ENCODE assay signal across 17 cellular contexts in genomic region chr22:19997561-19998231, GRCh38. TPM values are rescaled to one million over a fixed set of nuclear protein-coding genes. Genes with fewer than 3 reads are reported as not detected.
DNase-seq lines count a peak whose midpoint lies in the region; ATAC-seq, FAIRE-seq and TF ChIP-seq lines count a peak whose summit lies in the region.
"Had no signal": no experiment of that assay in that cellular context is flagged by ENCODE, and none has a peak within 500 bp of the region (broad histone marks: within the 10 kb centered on the region; RNA-seq: fewer than 3 reads in every experiment).

No MANE protein-coding gene starts in this region.

- H4K20me1 ChIP-seq in H1 (replicated peaks in 1 of 2; ENCODE audit: control insufficient read depth in 1 of 2, insufficient read depth in 2 of 2, low read length in 2 of 2) = peaks cover 2% of the 10 kb centered on the region in 2 experiments

- TF ChIP-seq CTCF in H1 (IDR thresholded peaks at IDR 0.05; ENCODE audit: control extremely low read depth in 1 of 3, insufficient read depth in 1 of 3, low read depth in 1 of 3, low read length in 3 of 3) (no peak), neural crest cell (conservative IDR thresholded peaks at IDR 0.05) (no peak), tibial nerve (IDR thresholded peaks at IDR 0.05) (no peak)

- no peak for TF ChIP-seq POLR2A in H1 (IDR thresholded peaks at IDR 0.05; ENCODE audit: control extremely low read depth in 1 of 2, low read depth in 2 of 2, low read length in 2 of 2)
- TF ChIP-seq POLR2A in tibial nerve (IDR thresholded peaks at IDR 0.05) = no peak

- peak overlapping the region; percentile 35 for H3K27ac Mint-ChIP-seq in neural crest cell (ENCODE audit: unreplicated experiment)
- H3K27ac Mint-ChIP-seq: IgD-negative memory B cell had no signal

- peaks cover 3% of the 10 kb centered on the region for H3K79me1 ChIP-seq in H1 (ENCODE audit: low read depth, low read length)

- H3K4me1 Mint-ChIP-seq in neural crest cell = peaks cover 65% of the 10 kb centered on the region

- H4K5ac ChIP-seq in H1 (ENCODE audit: insufficient read length, low read depth, low read length) = no peak overlapping the region

- WGBS in H1 (ENCODE audit: extremely low coverage in 1 of 2, insufficient coverage in 1 of 2, insufficient read length in 1 of 2, insufficient replicate concordance in 2 of 2, low coverage in 1 of 2, low lambda C conversion rate in 2 of 2, missing lambda C conversion rate in 1 of 2), 2 experiments = 87% methylated on average over 16 of the region's 19 CpGs; no CpG with 5 or more reads in 1 of the 2 experiments
- 64 to 70% methylated on average over 16 to 18 of the region's 19 CpGs for WGBS in tibial nerve, 2 donors

- no peak overlapping the region for H3K23ac ChIP-seq in H1 (ENCODE audit: insufficient read length)

- H3K9me3 ChIP-seq in H1 (ENCODE audit: insufficient read depth in 2 of 2, low read depth in 1 of 2, low read length in 1 of 2) = no peaks in the 10 kb centered on the region
- H3K9me3 ChIP-seq in tibial nerve = no peaks in the 10 kb centered on the region
- H3K9me3 ChIP-seq: SJSA1 had no signal

- H3K4me3 ChIP-seq in H1 (ENCODE audit: extremely low read depth in 1 of 4, insufficient read depth in 2 of 4, low read depth in 3 of 4, low read length in 4 of 4) (no peak overlapping the region), tibial nerve (no peak overlapping the region)
- H3K4me3 ChIP-seq: SJSA1 had no signal

- peaks cover 6% of the 10 kb centered on the region; the same call in 1 of the 2 replicates for H3K23me2 ChIP-seq in H1 (ENCODE audit: low read depth, low read length)

- H2BK5ac ChIP-seq in H1 (ENCODE audit: low read depth, low read length) = 0 out of 2 replicates have a peak overlapping the region, but pooled peaks have one; percentile 35

- POLR2A ChIA-PET in H1 (lab: Charles Lee; ENCODE audit: partially characterized antibody) = interaction anchor here (1.1 kb wide), 2 partner anchors 13 to 24 kb away, joined by 3 to 4 read pairs; no protein-coding TSS in a partner anchor

- peak overlapping the region; percentile 72 for H4K91ac ChIP-seq in H1 (replicated peaks; ENCODE audit: insufficient read length, low read length)

- H3K4me1 ChIP-seq in H1 (replicated peaks in 1 of 4; ENCODE audit: control insufficient read depth in 3 of 4, insufficient read depth in 4 of 4, low read length in 3 of 4) (peaks cover 4 to 31% (median 18%) of the 10 kb centered on the region in 4 experiments), tibial nerve (peaks cover 0 to 94% (median 51%) of the 10 kb centered on the region in 4 donors)
- H3K4me1 ChIP-seq: SJSA1 had no signal

- FAIRE-seq in H1 (lab: Jason Lieb, UNC) = no peak

- peaks cover under 1% of the 10 kb centered on the region for H3K36me3 Mint-ChIP-seq in neural crest cell (ENCODE audit: low read depth)
- H3K36me3 Mint-ChIP-seq: IgD-negative memory B cell had no signal

- no peak overlapping the region for H3K14ac ChIP-seq in H1 (ENCODE audit: insufficient read length)

- TF ChIP-seq RAD21 in H1 (IDR thresholded peaks at IDR 0.05 in 1 of 2, conservative IDR thresholded peaks at IDR 0.05 in 1 of 2; ENCODE audit: low read depth in 2 of 2, low read length in 2 of 2) = no peak

- no peak overlapping the region for H2BK20ac ChIP-seq in H1 (ENCODE audit: low read length)

- no peak overlapping the region for H3K56ac ChIP-seq in H1 (replicated peaks; ENCODE audit: insufficient read length, low read depth, low read length)

- no peaks in the 10 kb centered on the region for H3K79me2 ChIP-seq in H1 (ENCODE audit: control insufficient read depth in 1 of 2, insufficient read depth in 2 of 2, low read length in 2 of 2)

- H3K4me2 ChIP-seq in H1 (ENCODE audit: insufficient read depth in 1 of 2, low read depth in 2 of 2, low read length in 2 of 2) = no peak overlapping the region

- H3K18ac ChIP-seq in H1 (ENCODE audit: extremely low read depth, low read length) = no peak overlapping the region

- peak; percentile 40 for DNase-seq in Right ventricle myocardium inferior (ENCODE audit: missing footprints)
- DNase-seq in left cardiac atrium = no peak
- DNase-seq in H1 (ENCODE audit: low read depth in 1 of 2, low spot score in 2 of 2) = no peak
- DNase-seq in neural crest cell (ENCODE audit: low read depth, low spot score) = no peak
- no peak for DNase-seq in tibial nerve (ENCODE audit: low spot score in 2 of 2)
- no peak for DNase-seq in DMS79 treated with DMSO at 0.1 percent for 48 hours (lab: John Stamatoyannopoulos, UW)
- no peak for DNase-seq in NCI-H446 treated with DMSO at 0.1 percent for 48 hours (lab: John Stamatoyannopoulos, UW)
- DNase-seq: C1 segment of cervical spinal cord, H9, MV-4-11, NCI-H1436 treated with DMSO at 0.1 percent for 48 hours, NCI-H524 treated with DMSO at 0.1 percent for 48 hours, RPMI8226 had no signal

- H3K27me3 Mint-ChIP-seq in neural crest cell (ENCODE audit: low read depth) = no peaks in the 10 kb centered on the region
- H3K27me3 Mint-ChIP-seq: IgD-negative memory B cell had no signal

- H2AFZ ChIP-seq in H1 (ENCODE audit: low read length) = no peak overlapping the region

- H3K36me3 ChIP-seq in H1 (ENCODE audit: control insufficient read depth in 2 of 4, insufficient read depth in 4 of 4, low read length in 3 of 4) = no peaks in the 10 kb centered on the region
- H3K36me3 ChIP-seq in tibial nerve = no peaks in the 10 kb centered on the region
- H3K36me3 ChIP-seq: SJSA1 had no signal

- CTCF ChIA-PET in H1 (lab: Charles Lee; ENCODE audit: partially characterized antibody) = interaction anchor here (0.7 to 4.3 kb wide), 5 partner anchors 11 to 53 kb away, joined by 3 to 25 read pairs (median 4); no protein-coding TSS in a partner anchor

- ATAC-seq in Right ventricle myocardium inferior (no peak), left cardiac atrium (no peak), GM19467 (IDR thresholded peaks at IDR 0.05; ENCODE audit: unreplicated experiment) (no peak)

- intact Hi-C loops in Right ventricle myocardium inferior (cut with DNase I) (no loop called here), left cardiac atrium (cut with DNase I) (no loop called here)

- H3K9me3 Mint-ChIP-seq in neural crest cell = peaks cover 3% of the 10 kb centered on the region
- H3K9me3 Mint-ChIP-seq: H9 had no signal

- H2AK5ac ChIP-seq in H1 (ENCODE audit: low read depth, low read length) = no peak overlapping the region

- TF ChIP-seq EP300 in H1 (IDR thresholded peaks at IDR 0.05; ENCODE audit: borderline replicate concordance in 1 of 2, low read depth in 2 of 2, low read length in 2 of 2) (no peak), tibial nerve (IDR thresholded peaks at IDR 0.05) (no peak)

- no peak overlapping the region for H3K27ac ChIP-seq in H1 (ENCODE audit: low read depth, low read length)
- H3K27ac ChIP-seq in tibial nerve = peak overlapping the region; percentile 70 to 93 (median 80)
- H3K27ac ChIP-seq: 22Rv1, SJSA1 had no signal

- H3K27me3 ChIP-seq in H1 (replicated peaks in 1 of 4; ENCODE audit: control insufficient read depth in 3 of 4, extremely low read depth in 1 of 4, insufficient read depth in 3 of 4, low read length in 3 of 4) (no peaks in the 10 kb centered on the region), tibial nerve (no peaks in the 10 kb centered on the region)
- H3K27me3 ChIP-seq: SJSA1 had no signal

- peak overlapping the region; percentile 45; the same call in 1 of the 2 replicates for H2BK12ac ChIP-seq in H1 (ENCODE audit: low read depth, low read length)

- H3K4ac ChIP-seq in H1 (replicated peaks; ENCODE audit: insufficient read length, low read depth, low read length) = peak overlapping the region; percentile 44

- no peak overlapping the region for H2BK120ac ChIP-seq in H1 (replicated peaks; ENCODE audit: low read depth, low read length)

- peak overlapping the region; percentile 53; the same call in 1 of the 2 replicates for H2BK15ac ChIP-seq in H1 (ENCODE audit: low read length)

- H3K4me3 Mint-ChIP-seq in neural crest cell = no peak overlapping the region
- H3K4me3 Mint-ChIP-seq: IgD-negative memory B cell had no signal

- peak overlapping the region; percentile 70; the same call in 1 of the 2 replicates for H4K8ac ChIP-seq in H1 (ENCODE audit: extremely low read depth, insufficient read depth, low read length)

- H3K9ac ChIP-seq in H1 (replicated peaks in 1 of 4; ENCODE audit: extremely low read depth in 1 of 4, low read depth in 3 of 4, low read length in 3 of 4) = 0 out of 7 replicates have a peak overlapping the region, but pooled peaks of 1 of the 4 experiments have one; percentile 19

RNA-seq across cellular contexts. Expression of gene ARVCF, which starts 18.9 kb away (rescaled TPM):
- total RNA-seq in Right ventricle myocardium inferior (30.5 TPM), left cardiac atrium (10 to 100 TPM; 12.5 to 13.4 TPM), neural crest cell (93.5 and 105 TPM in 2 replicates), tibial nerve (10 to 100 TPM; 47.5 to 98.3 (median 80.6) TPM)
- 43.2 and 49.6 TPM in 2 replicates for total RNA-seq in H1 (2021; fragmentation: NEBNext Ultra II Directional; extraction: Animal tissue kit (Norgen Biotek cat#: 25700))
- polyA plus RNA-seq in H1 (2011; rRNA removed) = 31.0 and 68.3 TPM in 2 replicates
- 68.4 TPM for polyA plus RNA-seq in H1 (2011; cell fraction: cytosol; rRNA removed)
- polyA plus RNA-seq in H1 (2011; cell fraction: nucleus; rRNA removed) = 444 TPM
- 37.9 to 61.7 TPM (median 55.2 TPM) in 4 replicates for polyA plus RNA-seq in H1 (2012, experiment 1 of 2)
- polyA plus RNA-seq in H1 (2012, experiment 2 of 2) = 25.1 TPM
- 23.2 TPM for polyA plus RNA-seq in H1 (2013, experiment 1 of 2)
- 21.9 TPM for polyA plus RNA-seq in H1 (2013, experiment 2 of 2)
- 18.4 and 21.2 TPM in 2 replicates for polyA minus RNA-seq in H1 (2011; rRNA and poly(A)+ RNA removed)
- 28.8 TPM for polyA minus RNA-seq in H1 (2011; cell fraction: cytosol; rRNA and poly(A)+ RNA removed)
- polyA minus RNA-seq in H1 (2011; cell fraction: nucleus; rRNA and poly(A)+ RNA removed) = 88.4 TPM

RNA-seq across cellular contexts. Expression of gene TANGO2, which starts 23.2 kb away (rescaled TPM):
- 54.6 TPM for total RNA-seq in Right ventricle myocardium inferior
- 10 to 100 TPM; 55.0 to 80.0 TPM for total RNA-seq in left cardiac atrium
- 10.1 and 13.6 TPM in 2 replicates for total RNA-seq in H1 (2021; fragmentation: NEBNext Ultra II Directional; extraction: Animal tissue kit (Norgen Biotek cat#: 25700))
- polyA plus RNA-seq in H1 (2011; rRNA removed) = 18.2 and 18.4 TPM in 2 replicates
- 18.8 TPM for polyA plus RNA-seq in H1 (2011; cell fraction: cytosol; rRNA removed)
- polyA plus RNA-seq in H1 (2011; cell fraction: nucleus; rRNA removed) = 19.5 TPM
- polyA plus RNA-seq in H1 (2012, experiment 1 of 2) = 7.8 to 13.8 TPM (median 12.6 TPM) in 4 replicates
- polyA plus RNA-seq in H1 (2012, experiment 2 of 2) = 11.7 TPM
- 5.2 TPM for polyA plus RNA-seq in H1 (2013, experiment 1 of 2)
- 5.0 TPM for polyA plus RNA-seq in H1 (2013, experiment 2 of 2)
- polyA minus RNA-seq in H1 (2011; rRNA and poly(A)+ RNA removed) = 32.1 and 36.1 TPM in 2 replicates
- 7.8 TPM for polyA minus RNA-seq in H1 (2011; cell fraction: cytosol; rRNA and poly(A)+ RNA removed)
- polyA minus RNA-seq in H1 (2011; cell fraction: nucleus; rRNA and poly(A)+ RNA removed) = 11.9 TPM
- 12.8 and 13.4 TPM in 2 replicates for total RNA-seq in neural crest cell
- total RNA-seq in tibial nerve = 10 to 100 TPM; 31.7 to 56.7 (median 39.0) TPM

RNA-seq across cellular contexts. Expression of gene TXNRD2, which starts 56.1 kb away (rescaled TPM):
- 40.9 TPM for total RNA-seq in Right ventricle myocardium inferior
- 10 to 100 TPM; 22.7 to 29.6 TPM for total RNA-seq in left cardiac atrium
- total RNA-seq in H1 (2021; fragmentation: NEBNext Ultra II Directional; extraction: Animal tissue kit (Norgen Biotek cat#: 25700)) = 14.2 and 14.8 TPM in 2 replicates
- polyA plus RNA-seq in H1 (2011; rRNA removed) = 21.9 and 25.0 TPM in 2 replicates
- 20.2 TPM for polyA plus RNA-seq in H1 (2011; cell fraction: cytosol; rRNA removed)
- polyA plus RNA-seq in H1 (2011; cell fraction: nucleus; rRNA removed) = 38.2 TPM
- 11.3 to 14.7 TPM (median 13.7 TPM) in 4 replicates for polyA plus RNA-seq in H1 (2012, experiment 1 of 2)
- polyA plus RNA-seq in H1 (2012, experiment 2 of 2) = 16.5 TPM
- 8.1 TPM for polyA plus RNA-seq in H1 (2013, experiment 1 of 2)
- polyA plus RNA-seq in H1 (2013, experiment 2 of 2) = 9.0 TPM
- 6.3 and 8.1 TPM in 2 replicates for polyA minus RNA-seq in H1 (2011; rRNA and poly(A)+ RNA removed)
- polyA minus RNA-seq in H1 (2011; cell fraction: cytosol; rRNA and poly(A)+ RNA removed) = 6.8 TPM
- polyA minus RNA-seq in H1 (2011; cell fraction: nucleus; rRNA and poly(A)+ RNA removed) = 13.8 TPM
- 21.7 and 22.2 TPM in 2 replicates for total RNA-seq in neural crest cell
- total RNA-seq in tibial nerve = 10 to 100 TPM; 34.8 to 40.6 (median 37.8) TPM

RNA-seq across cellular contexts. Expression of gene COMT, which starts 56.1 kb away (rescaled TPM):
- 104 TPM for total RNA-seq in Right ventricle myocardium inferior
- 100 to 1,000 TPM; 101 to 103 TPM for total RNA-seq in left cardiac atrium
- 15.2 and 16.6 TPM in 2 replicates for total RNA-seq in H1 (2021; fragmentation: NEBNext Ultra II Directional; extraction: Animal tissue kit (Norgen Biotek cat#: 25700))
- polyA plus RNA-seq in H1 (2011; rRNA removed) = 33.7 and 45.0 TPM in 2 replicates
- 30.8 TPM for polyA plus RNA-seq in H1 (2011; cell fraction: cytosol; rRNA removed)
- polyA plus RNA-seq in H1 (2011; cell fraction: nucleus; rRNA removed) = 39.7 TPM
- polyA plus RNA-seq in H1 (2012, experiment 1 of 2) = 21.8 to 30.3 TPM (median 29.0 TPM) in 4 replicates
- 26.2 TPM for polyA plus RNA-seq in H1 (2012, experiment 2 of 2)
- polyA plus RNA-seq in H1 (2013, experiment 1 of 2) = 12.0 TPM
- 10.6 TPM for polyA plus RNA-seq in H1 (2013, experiment 2 of 2)
- polyA minus RNA-seq in H1 (2011; rRNA and poly(A)+ RNA removed) = 9.1 and 11.6 TPM in 2 replicates
- 25.5 TPM for polyA minus RNA-seq in H1 (2011; cell fraction: cytosol; rRNA and poly(A)+ RNA removed)
- polyA minus RNA-seq in H1 (2011; cell fraction: nucleus; rRNA and poly(A)+ RNA removed) = 7.3 TPM
- 70.9 and 86.4 TPM in 2 replicates for total RNA-seq in neural crest cell
- total RNA-seq in tibial nerve = 100 to 1,000 TPM; 212 to 306 (median 240) TPM
